In genomic region chr10:97889461-97890265, GRCh38 we compare ENCODE assay signal across 1 cellular context.
TF ChIP-seq lines count a peak whose summit lies in the region.

No MANE protein-coding gene starts in this region.

TF ChIP-seq in HepG2, 621 proteins besides CTCF, POLR2A, EP300 and RAD21 (continued from another document):
- TF ChIP-seq, protein P1, sequence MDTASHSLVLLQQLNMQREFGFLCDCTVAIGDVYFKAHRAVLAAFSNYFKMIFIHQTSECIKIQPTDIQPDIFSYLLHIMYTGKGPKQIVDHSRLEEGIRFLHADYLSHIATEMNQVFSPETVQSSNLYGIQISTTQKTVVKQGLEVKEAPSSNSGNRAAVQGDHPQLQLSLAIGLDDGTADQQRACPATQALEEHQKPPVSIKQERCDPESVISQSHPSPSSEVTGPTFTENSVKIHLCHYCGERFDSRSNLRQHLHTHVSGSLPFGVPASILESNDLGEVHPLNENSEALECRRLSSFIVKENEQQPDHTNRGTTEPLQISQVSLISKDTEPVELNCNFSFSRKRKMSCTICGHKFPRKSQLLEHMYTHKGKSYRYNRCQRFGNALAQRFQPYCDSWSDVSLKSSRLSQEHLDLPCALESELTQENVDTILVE (CRISPR knock-in tag; IDR thresholded peaks at IDR 0.05), result no peak
- no peak for TF ChIP-seq GATA4 (IDR thresholded peaks at IDR 0.05; ENCODE audit: borderline replicate concordance, low read depth)
- TF ChIP-seq CC2D1A (CRISPR knock-in tag; IDR thresholded peaks at IDR 0.05), result no peak
- 0 out of 2 replicates have a peak, but pooled peaks have one; percentile 13 for TF ChIP-seq FOSL2 (CRISPR knock-in tag; IDR thresholded peaks at IDR 0.05)
